ENCODE assay signal across 15 cellular contexts in genomic region chr16:3655030-3655790, GRCh38. TPM values are rescaled to one million over a fixed set of nuclear protein-coding genes. Genes with fewer than 3 reads are reported as not detected.
DNase-seq lines count a peak whose midpoint lies in the region; ATAC-seq and TF ChIP-seq lines count a peak whose summit lies in the region.
"Had no signal": no experiment of that assay in that cellular context is flagged by ENCODE, and none has a peak within 500 bp of the region (broad histone marks: within the 10 kb centered on the region; RNA-seq: fewer than 3 reads in every experiment).

No MANE protein-coding gene starts in this region.

- peak overlapping the region; percentile 69 for H3K27ac Mint-ChIP-seq in stimulated activated effector memory CD8-positive, alpha-beta T cell treated with anti-CD3 and anti-CD28 coated beads, Interleukin-12 subunit alpha, Interleukin-12 subunit beta, amount 100 ng/mL, for 72 hours
- H3K27ac Mint-ChIP-seq in stimulated activated memory B cell treated with anti-CD40 and anti-IgM and Interleukin-4, amounts not matched to agents 10 μg/mL and 1 μg/mL and 100 μg/mL, for 72 hours = no peak overlapping the region
- H3K27ac Mint-ChIP-seq: activated naive CD4-positive, alpha-beta T cell treated with anti-CD3 and anti-CD28 coated beads, Interleukin-2, amount 50 U/mL, for 24 hours; IgD-negative memory B cell had no signal

- no peak overlapping the region for H3K4me2 ChIP-seq in SK-N-SH
- no peak overlapping the region for H3K4me2 ChIP-seq in trophoblast cell (ENCODE audit: low read length)

- H4K91ac ChIP-seq in trophoblast cell (ENCODE audit: low read depth, low read length) = no peak overlapping the region

- CTCF ChIA-PET in SK-N-SH (lab: Yijun Ruan, JAX) = interaction anchor here (1.0 to 2.5 kb wide), 4 partner anchors 8 to 18 kb away, joined by 3 to 18 read pairs (median 10); no protein-coding TSS in a partner anchor

- H3K9me3 ChIP-seq in SK-N-SH = no peaks in the 10 kb centered on the region
- H3K9me3 ChIP-seq in RWPE2 (ENCODE audit: severe bottlenecking) = no peaks in the 10 kb centered on the region
- no peaks in the 10 kb centered on the region for H3K9me3 ChIP-seq in upper lobe of left lung
- H3K9me3 ChIP-seq in trophoblast cell (ENCODE audit: insufficient read depth, low read depth, low read length) = no peaks in the 10 kb centered on the region
- H3K9me3 ChIP-seq: breast epithelium, gastrocnemius medialis had no signal

- H3K79me2 ChIP-seq in SK-N-SH (ENCODE audit: insufficient read depth) (no peaks in the 10 kb centered on the region), trophoblast cell (ENCODE audit: control insufficient read depth, insufficient read depth, low read length, poor library complexity) (no peaks in the 10 kb centered on the region)

- H3K9me3 Mint-ChIP-seq in stimulated activated effector memory CD8-positive, alpha-beta T cell treated with anti-CD3 and anti-CD28 coated beads, Interleukin-12 subunit alpha, Interleukin-12 subunit beta, amount 100 ng/mL, for 72 hours = no peaks in the 10 kb centered on the region
- H3K9me3 Mint-ChIP-seq in stimulated activated memory B cell treated with anti-CD40 and anti-IgM and Interleukin-4, amounts not matched to agents 10 μg/mL and 1 μg/mL and 100 μg/mL, for 72 hours = no peaks in the 10 kb centered on the region
- H3K9me3 Mint-ChIP-seq: activated naive CD4-positive, alpha-beta T cell treated with anti-CD3 and anti-CD28 coated beads, Interleukin-2, amount 50 U/mL, for 24 hours; IgD-negative memory B cell; immature natural killer cell had no signal

- ATAC-seq in SK-N-SH treated with all-trans-retinoic acid at 6 μM for 48 hours = no peak
- no peak for ATAC-seq in RWPE2 (ENCODE audit: low read depth)
- ATAC-seq in stimulated activated effector memory CD8-positive, alpha-beta T cell treated with anti-CD3 and anti-CD28 coated beads, Interleukin-12 subunit alpha, Interleukin-12 subunit beta, amount 100 ng/mL, for 72 hours = no peak
- ATAC-seq in upper lobe of left lung (ENCODE audit: low FRiP score in 2 of 2) = no peak
- ATAC-seq in stimulated activated memory B cell treated with anti-CD40 and anti-IgM and Interleukin-4, amounts not matched to agents 10 μg/mL and 1 μg/mL and 100 μg/mL, for 72 hours = no peak

- H3K9me2 ChIP-seq in SK-N-SH = no peaks in the 10 kb centered on the region

- TF ChIP-seq CTCF in SK-N-SH (IDR thresholded peaks at IDR 0.05) (no peak), RWPE2 (IDR thresholded peaks at IDR 0.05; ENCODE audit: poor library complexity, severe bottlenecking) (no peak), upper lobe of left lung (IDR thresholded peaks at IDR 0.05) (no peak)

- peaks cover 0 to 4% of the 10 kb centered on the region in 2 experiments; a peak in 1 of 4 replicates for H3K4me1 ChIP-seq in SK-N-SH (ENCODE audit: control insufficient read depth in 1 of 2, insufficient read depth in 2 of 2, low read depth in 1 of 2, low read length in 1 of 2)
- H3K4me1 ChIP-seq in RWPE2 (ENCODE audit: insufficient read depth, poor library complexity, severe bottlenecking) = no peaks in the 10 kb centered on the region
- no peaks in the 10 kb centered on the region for H3K4me1 ChIP-seq in upper lobe of left lung
- H3K4me1 ChIP-seq in trophoblast cell (ENCODE audit: control insufficient read depth in 1 of 2, insufficient read depth in 2 of 2, low read length in 2 of 2) = peaks cover 2 to 8% of the 10 kb centered on the region in 2 experiments
- H3K4me1 ChIP-seq: breast epithelium, gastrocnemius medialis had no signal

- H3K14ac ChIP-seq in trophoblast cell (ENCODE audit: low read length) = no peak overlapping the region

- H4K8ac ChIP-seq in trophoblast cell (ENCODE audit: low read depth, low read length) = no peak overlapping the region

- H3K18ac ChIP-seq in trophoblast cell (ENCODE audit: low read length) = no peak overlapping the region

- POLR2A ChIA-PET in SK-N-SH (lab: Yijun Ruan, JAX) = interaction anchor here (0.5 kb wide), 1 partner anchor 215 kb away, joined by 3 read pairs; no protein-coding TSS in a partner anchor

- peaks cover 12 to 63% of the 10 kb centered on the region in 2 experiments for H3K36me3 ChIP-seq in SK-N-SH (replicated peaks in 1 of 2; ENCODE audit: control insufficient read depth in 1 of 2, insufficient read depth in 2 of 2, low read length in 1 of 2)
- H3K36me3 ChIP-seq in RWPE2 (ENCODE audit: low read depth) = peaks cover 33% of the 10 kb centered on the region
- H3K36me3 ChIP-seq in upper lobe of left lung = peaks cover 11 to 69% (median 49%) of the 10 kb centered on the region in 4 donors
- H3K36me3 ChIP-seq in trophoblast cell (ENCODE audit: control insufficient read depth in 1 of 2, insufficient read depth in 2 of 2, low read length in 2 of 2) = peaks cover 54% of the 10 kb centered on the region in 2 experiments

- H2BK120ac ChIP-seq in trophoblast cell (ENCODE audit: insufficient read depth, low read length, poor library complexity) = no peak overlapping the region

- TF ChIP-seq EP300 in SK-N-SH (IDR thresholded peaks at IDR 0.05; ENCODE audit: borderline replicate concordance in 1 of 2, low read depth in 1 of 2, low read length in 1 of 2) = no peak
- no peak for TF ChIP-seq EP300 in upper lobe of left lung (IDR thresholded peaks at IDR 0.05)

- H3K4me1 Mint-ChIP-seq in stimulated activated effector memory CD8-positive, alpha-beta T cell treated with anti-CD3 and anti-CD28 coated beads, Interleukin-12 subunit alpha, Interleukin-12 subunit beta, amount 100 ng/mL, for 72 hours = peaks cover 12% of the 10 kb centered on the region
- H3K4me1 Mint-ChIP-seq in stimulated activated memory B cell treated with anti-CD40 and anti-IgM and Interleukin-4, amounts not matched to agents 10 μg/mL and 1 μg/mL and 100 μg/mL, for 72 hours = peaks cover 13% of the 10 kb centered on the region

- no peak for TF ChIP-seq POLR2A in upper lobe of left lung (IDR thresholded peaks at IDR 0.05)

- H3K27me3 Mint-ChIP-seq in stimulated activated memory B cell treated with anti-CD40 and anti-IgM and Interleukin-4, amounts not matched to agents 10 μg/mL and 1 μg/mL and 100 μg/mL, for 72 hours = no peaks in the 10 kb centered on the region
- H3K27me3 Mint-ChIP-seq: activated naive CD4-positive, alpha-beta T cell treated with anti-CD3 and anti-CD28 coated beads, Interleukin-2, amount 50 U/mL, for 24 hours; IgD-negative memory B cell had no signal

- no peak overlapping the region for H3K9ac ChIP-seq in SK-N-SH
- no peak overlapping the region for H3K9ac ChIP-seq in trophoblast cell (ENCODE audit: low read length)

- no peak overlapping the region for H3K4me3 Mint-ChIP-seq in stimulated activated effector memory CD8-positive, alpha-beta T cell treated with anti-CD3 and anti-CD28 coated beads, Interleukin-12 subunit alpha, Interleukin-12 subunit beta, amount 100 ng/mL, for 72 hours
- no peak overlapping the region for H3K4me3 Mint-ChIP-seq in stimulated activated memory B cell treated with anti-CD40 and anti-IgM and Interleukin-4, amounts not matched to agents 10 μg/mL and 1 μg/mL and 100 μg/mL, for 72 hours
- H3K4me3 Mint-ChIP-seq: activated naive CD4-positive, alpha-beta T cell treated with anti-CD3 and anti-CD28 coated beads, Interleukin-2, amount 50 U/mL, for 24 hours; IgD-negative memory B cell; immature natural killer cell had no signal

- H2AFZ ChIP-seq in SK-N-SH (ENCODE audit: low read depth) (no peak overlapping the region), trophoblast cell (ENCODE audit: insufficient read depth, low read length, poor library complexity) (no peak overlapping the region)

- no peaks in the 10 kb centered on the region for H4K20me1 ChIP-seq in SK-N-SH (ENCODE audit: insufficient read depth)

- no peak overlapping the region for H2BK5ac ChIP-seq in trophoblast cell (ENCODE audit: low read depth, low read length, poor library complexity)

- H3K27me3 ChIP-seq in SK-N-SH (ENCODE audit: insufficient read depth) (no peaks in the 10 kb centered on the region), RWPE2 (ENCODE audit: insufficient read depth, poor library complexity, severe bottlenecking) (no peaks in the 10 kb centered on the region), upper lobe of left lung (no peaks in the 10 kb centered on the region), trophoblast cell (ENCODE audit: insufficient read depth, low read length) (no peaks in the 10 kb centered on the region)
- H3K27me3 ChIP-seq: breast epithelium, gastrocnemius medialis had no signal

- no peak overlapping the region for H3K4me3 ChIP-seq in SK-N-SH (ENCODE audit: low read depth in 2 of 2, low read length in 1 of 2)
- no peak overlapping the region for H3K4me3 ChIP-seq in RWPE2 (ENCODE audit: severe bottlenecking)
- H3K4me3 ChIP-seq in upper lobe of left lung = no peak overlapping the region
- H3K4me3 ChIP-seq in trophoblast cell (ENCODE audit: low read depth, low read length) = no peak overlapping the region
- H3K4me3 ChIP-seq: breast epithelium, gastrocnemius medialis had no signal

- no peak overlapping the region for H2AK5ac ChIP-seq in trophoblast cell (ENCODE audit: low read length)

- H3K79me1 ChIP-seq in trophoblast cell (ENCODE audit: low read length) = no peaks in the 10 kb centered on the region

- no peak overlapping the region; a peak in 1 of 4 replicates for H3K27ac ChIP-seq in SK-N-SH (ENCODE audit: low read depth in 2 of 2, low read length in 1 of 2)
- no peak overlapping the region for H3K27ac ChIP-seq in RWPE2 (ENCODE audit: poor library complexity, severe bottlenecking)
- no peak overlapping the region for H3K27ac ChIP-seq in upper lobe of left lung
- no peak overlapping the region for H3K27ac ChIP-seq in trophoblast cell (ENCODE audit: low read depth, low read length)
- H3K27ac ChIP-seq: breast epithelium, gastrocnemius medialis had no signal

- H3K4ac ChIP-seq in trophoblast cell (ENCODE audit: low read depth, low read length) = no peak overlapping the region

- peaks cover 83% of the 10 kb centered on the region for H3K36me3 Mint-ChIP-seq in stimulated activated effector memory CD8-positive, alpha-beta T cell treated with anti-CD3 and anti-CD28 coated beads, Interleukin-12 subunit alpha, Interleukin-12 subunit beta, amount 100 ng/mL, for 72 hours
- H3K36me3 Mint-ChIP-seq in stimulated activated memory B cell treated with anti-CD40 and anti-IgM and Interleukin-4, amounts not matched to agents 10 μg/mL and 1 μg/mL and 100 μg/mL, for 72 hours = peaks cover 69% of the 10 kb centered on the region

- no peak overlapping the region for H3K23ac ChIP-seq in trophoblast cell (ENCODE audit: low read length)

- no peak overlapping the region for H4K12ac ChIP-seq in trophoblast cell (ENCODE audit: low read depth, low read length)

- no peak for TF ChIP-seq RAD21 in SK-N-SH (IDR thresholded peaks at IDR 0.05; ENCODE audit: low read length)

- no peak overlapping the region for H2BK12ac ChIP-seq in trophoblast cell (ENCODE audit: low read length)

- H3F3A ChIP-seq in SK-N-SH (replicated peaks; ENCODE audit: insufficient read depth) = peaks cover 7% of the 10 kb centered on the region

- DNase-seq in SK-N-SH = peak; percentile 22
- DNase-seq in RWPE2 (ENCODE audit: low spot score) = peak; percentile 49
- DNase-seq in islet precursor cell = peak; percentile 49
- no peak for DNase-seq in stimulated activated effector memory CD8-positive, alpha-beta T cell treated with anti-CD3 and anti-CD28 coated beads, Interleukin-12 subunit alpha, Interleukin-12 subunit beta, amount 100 ng/mL, for 72 hours (ENCODE audit: low spot score in 2 of 2)
- DNase-seq in upper lobe of left lung = no peak
- no peak for DNase-seq in trophoblast cell
- DNase-seq: immature natural killer cell, NCI-H1092, NCI-H2171 had no signal

- WGBS in SK-N-SH (ENCODE audit: low lambda C conversion rate) = 93% methylated on average over 13 of the region's 23 CpGs
- WGBS in upper lobe of left lung, 2 donors = 92 to 100% methylated on average over 1 to 22 of the region's 23 CpGs
- no CpG with 5 or more reads among the region's 23 CpGs for WGBS in trophoblast cell (ENCODE audit: extremely low coverage, insufficient coverage, insufficient read length)

RNA-seq across cellular contexts. Expression of gene DNASE1, which starts 0.7 kb away (rescaled TPM):
- 19.8 and 27.2 TPM in 2 replicates for polyA plus RNA-seq in SK-N-SH (2012; rRNA removed)
- polyA plus RNA-seq in SK-N-SH (2012; cell fraction: cytosol; rRNA removed) = 6.1 and 11.9 TPM in 2 replicates
- polyA plus RNA-seq in SK-N-SH (2012; cell fraction: nucleus; rRNA removed) = 77.3 and 82.8 TPM in 2 replicates
- total RNA-seq in upper lobe of left lung = 10 to 100 TPM in 4 of 6 donors, 1 to 10 TPM in 2; 6.4 to 34.6 (median 18.7) TPM
- polyA plus RNA-seq in trophoblast cell (2013) = 10.6 and 11.7 TPM in 2 replicates

RNA-seq across cellular contexts. Expression of gene SLX4, which starts 43.8 kb away (rescaled TPM):
- 1.9 and 2.1 TPM in 2 replicates for polyA plus RNA-seq in SK-N-SH (2012; rRNA removed)
- 0.72 and 0.84 TPM in 2 replicates for polyA plus RNA-seq in SK-N-SH (2012; cell fraction: cytosol; rRNA removed)
- 8.1 and 10.3 TPM in 2 replicates for polyA plus RNA-seq in SK-N-SH (2012; cell fraction: nucleus; rRNA removed)
- total RNA-seq in upper lobe of left lung = 10 to 100 TPM in 1 of 6 donors, 1 to 10 TPM in 5; 4.6 to 10.5 (median 6.0) TPM
- polyA plus RNA-seq in trophoblast cell (2013) = 5.4 and 5.6 TPM in 2 replicates

Comparison
In these comparisons a context has a peak if more than half of its experiments do, and no peak if none do; other contexts are left out.
1. DNase-seq: peak in SK-N-SH (single experiment), RWPE2 (single experiment) and islet precursor cell (single experiment); none in stimulated activated effector memory CD8-positive, alpha-beta T cell treated with anti-CD3 and anti-CD28 coated beads, Interleukin-12 subunit alpha, Interleukin-12 subunit beta, amount 100 ng/mL, for 72 hours (0 of 2), upper lobe of left lung (0 of 2) and trophoblast cell (0 of 2).